Comparison of ENCODE assay signal across 30 cellular contexts in genomic region chr1:166927701-166928100, GRCh38. TPM values are rescaled to one million over a fixed set of nuclear protein-coding genes. Genes with fewer than 3 reads are reported as not detected.
"Had no signal": no experiment of that assay in that cellular context is flagged by ENCODE, and none has a peak within 500 bp of the region (broad histone marks: within the 10 kb centered on the region; RNA-seq: fewer than 3 reads in every experiment).

No MANE protein-coding gene starts in this region.

- H3K4me3 ChIP-seq: heart right ventricle, hepatocyte, left ventricle myocardium inferior, lung, ovary, prostate gland, sigmoid colon, smooth muscle cell, thyroid gland, transverse colon, upper lobe of left lung, vagina had no signal

- H3K4me1 ChIP-seq: prostate gland, sigmoid colon, upper lobe of left lung, vagina had no signal

- H3K27me3 ChIP-seq: ovary, sigmoid colon, thyroid gland, transverse colon, upper lobe of left lung, vagina had no signal

- H3K36me3 ChIP-seq: heart right ventricle, left ventricle myocardium inferior, neutrophil, ovary, prostate gland, sigmoid colon, thyroid gland, transverse colon, upper lobe of left lung, vagina had no signal

- H3K9me3 Mint-ChIP-seq: naive thymus-derived CD8-positive, alpha-beta T cell; stimulated activated memory B cell treated with anti-CD40 and anti-IgM and Interleukin-4, amounts not matched to agents 10 μg/mL and 1 μg/mL and 100 μg/mL, for 72 hours; stimulated activated naive CD8-positive, alpha-beta T cell treated with anti-CD3 and anti-CD28 coated beads, Interleukin-15, amount 100 ng/mL, for 72 hours had no signal

- H3K4me3 Mint-ChIP-seq: mesothelial cell of epicardium; naive thymus-derived CD8-positive, alpha-beta T cell; nephron; neural crest cell; stimulated activated memory B cell treated with anti-CD40 and anti-IgM and Interleukin-4, amounts not matched to agents 10 μg/mL and 1 μg/mL and 100 μg/mL, for 72 hours; stimulated activated naive CD8-positive, alpha-beta T cell treated with anti-CD3 and anti-CD28 coated beads, Interleukin-15, amount 100 ng/mL, for 72 hours had no signal

- H3K4me1 Mint-ChIP-seq: stimulated activated naive CD8-positive, alpha-beta T cell treated with anti-CD3 and anti-CD28 coated beads, Interleukin-15, amount 100 ng/mL, for 72 hours had no signal

- H2AFZ ChIP-seq: hepatocyte had no signal

- ATAC-seq: naive thymus-derived CD8-positive, alpha-beta T cell; right cardiac atrium; stimulated activated memory B cell treated with anti-CD40 and anti-IgM and Interleukin-4, amounts not matched to agents 10 μg/mL and 1 μg/mL and 100 μg/mL, for 72 hours; stimulated activated naive CD8-positive, alpha-beta T cell treated with anti-CD3 and anti-CD28 coated beads, Interleukin-15, amount 100 ng/mL, for 72 hours had no signal

- H3K36me3 Mint-ChIP-seq: mesothelial cell of epicardium; naive thymus-derived CD8-positive, alpha-beta T cell; stimulated activated memory B cell treated with anti-CD40 and anti-IgM and Interleukin-4, amounts not matched to agents 10 μg/mL and 1 μg/mL and 100 μg/mL, for 72 hours had no signal

- H3K9me3 ChIP-seq: heart right ventricle, left ventricle myocardium inferior, neutrophil, ovary, prostate gland, sigmoid colon, thyroid gland, transverse colon, upper lobe of left lung, vagina had no signal

- H3K27ac ChIP-seq: hepatocyte, left ventricle myocardium inferior, neutrophil, ovary, prostate gland, sigmoid colon, thyroid gland, transverse colon, upper lobe of left lung, vagina had no signal

- H3K4me2 ChIP-seq: hepatocyte, smooth muscle cell had no signal

- DNase-seq: heart right ventricle; islet precursor cell; left ventricle myocardium inferior; mesendoderm; naive thymus-derived CD8-positive, alpha-beta T cell; occipital lobe; ovary; retina; right cardiac atrium; sigmoid colon; stimulated activated CD4-positive, alpha-beta T cell treated with anti-CD3 and anti-CD28 coated beads, Interleukin-1b, Interleukin-23, amount 100 ng/mL, for 48 hours; stimulated activated CD4-positive, alpha-beta T cell treated with anti-CD3 and anti-CD28 coated beads, Interleukin-2, amount 100 ng/mL, for 48 hours; stimulated activated CD4-positive, alpha-beta T cell treated with anti-CD3 and anti-CD28 coated beads, Interleukin-4, amount 100 ng/mL, for 4 hours; stimulated activated CD8-positive, alpha-beta memory T cell treated with anti-CD3 and anti-CD28 coated beads, Interleukin-4, amount 100 ng/mL, for 48 hours; stimulated activated naive CD4-positive, alpha-beta T cell treated with Interleukin-2 at 50 U/mL for 16 hours; stimulated activated naive CD8-positive, alpha-beta T cell treated with anti-CD3 and anti-CD28 coated beads, Interleukin-15, amount 100 ng/mL, for 72 hours; substantia nigra; thyroid gland; transverse colon; upper lobe of left lung had no signal

- H3K79me2 ChIP-seq: hepatocyte had no signal

- H3K27ac Mint-ChIP-seq: mesothelial cell of epicardium; naive thymus-derived CD8-positive, alpha-beta T cell; nephron; stimulated activated memory B cell treated with anti-CD40 and anti-IgM and Interleukin-4, amounts not matched to agents 10 μg/mL and 1 μg/mL and 100 μg/mL, for 72 hours; stimulated activated naive CD8-positive, alpha-beta T cell treated with anti-CD3 and anti-CD28 coated beads, Interleukin-15, amount 100 ng/mL, for 72 hours had no signal

RNA-seq across cellular contexts. Expression of gene ILDR2, which starts 47.6 kb away (rescaled TPM):
- polyA plus RNA-seq: smooth muscle cell had no signal
